ENCODE assay signal across 20 cellular contexts in the genomic region with DNA sequence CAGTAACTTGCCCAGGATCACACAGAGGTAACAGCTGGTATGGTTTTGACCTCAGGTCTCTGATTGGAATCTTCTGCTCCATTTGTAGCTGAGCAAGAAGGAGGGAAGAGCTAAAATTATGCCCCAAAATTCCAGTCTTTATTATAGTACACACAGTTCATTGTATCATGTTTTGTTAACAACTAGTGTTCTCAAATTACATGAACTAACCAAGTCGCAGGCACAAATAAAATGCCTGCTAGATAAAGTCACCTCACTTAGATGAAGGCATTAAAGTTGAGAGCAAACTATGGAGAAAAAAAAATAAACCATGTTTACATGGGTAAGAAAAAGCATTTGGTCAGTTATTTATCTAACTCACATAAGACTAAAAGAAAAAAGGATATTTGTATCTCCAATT. TPM values are rescaled to one million over a fixed set of nuclear protein-coding genes. Genes with fewer than 3 reads are reported as not detected.
"Had no signal": no experiment of that assay in that cellular context is flagged by ENCODE, and none has a peak within 500 bp of the region (broad histone marks: within the 10 kb centered on the region; RNA-seq: fewer than 3 reads in every experiment).

No MANE protein-coding gene starts in this region.

- H3K4me1 ChIP-seq: foreskin keratinocyte, spleen, transverse colon had no signal

- DNase-seq: activated CD4-positive, alpha-beta T cell treated with anti-CD3 and anti-CD28 coated beads, Interleukin-2, amount 50 U/mL, for 1 hour; activated CD4-positive, CD25-positive, alpha-beta regulatory T cell; activated effector memory CD4-positive, alpha-beta T cell treated with Interleukin-2 at 50 U/mL for 16 hours; activated T-cell treated with anti-CD3 and anti-CD28 coated beads, Interleukin-2, amount 50 U/mL, for 1 hour; cerebellar nuclear complex; dermis blood vessel endothelial cell; erythroblast; foreskin keratinocyte; nucleus accumbens; right cardiac atrium; spleen; stimulated activated CD4-positive, alpha-beta T cell treated with anti-CD3 and anti-CD28 coated beads, Interleukin-1b, Interleukin-23, amount 100 ng/mL, for 48 hours; stimulated activated naive B cell treated with anti-CD40 and anti-IgM and Interleukin-4, amounts not matched to agents 10 μg/mL and 1 μg/mL and 100 μg/mL, for 72 hours; T-helper 2 cell; transverse colon had no signal

- H3K9me3 ChIP-seq: transverse colon had no signal

- H3K4me3 ChIP-seq: spleen, transverse colon had no signal

- H3K27me3 ChIP-seq: foreskin keratinocyte, spleen, transverse colon had no signal

- FAIRE-seq: islet of Langerhans, TTC549 had no signal

- H3K36me3 ChIP-seq: spleen, transverse colon had no signal

- H3K27ac ChIP-seq: foreskin keratinocyte, spleen, transverse colon had no signal

- ATAC-seq: activated naive CD4-positive, alpha-beta T cell treated with anti-CD3 and anti-CD28 coated beads, Interleukin-2, amount 50 U/mL, for 72 hours; foreskin keratinocyte; left lobe of liver; natural killer cell treated with Interleukin-12 subunit alpha and Interleukin-12 subunit beta and Interleukin-15 and Interleukin-18, amount 100 ng/mL, for 72 hours; right cardiac atrium; stimulated activated naive B cell treated with anti-CD40 and anti-IgM and Interleukin-4, amounts not matched to agents 10 μg/mL and 1 μg/mL and 100 μg/mL, for 72 hours had no signal

RNA-seq across cellular contexts. Expression of a gene that starts 58.8 kb away (rescaled TPM):
- total RNA-seq: activated naive CD4-positive, alpha-beta T cell treated with anti-CD3 and anti-CD28 coated beads, Interleukin-2, amount 50 U/mL, for 72 hours had no signal
